8 cellular contexts compared by ENCODE assay signal in genomic region chr1:27668808-27669723, GRCh38. TPM values are rescaled to one million over a fixed set of nuclear protein-coding genes. Genes with fewer than 3 reads are reported as not detected.
A peak's percentile ranks its signal among the peaks of the same experiment; 100 is the strongest.
DNase-seq lines count a peak whose midpoint lies in the region; ATAC-seq and TF ChIP-seq lines count a peak whose summit lies in the region.

No MANE protein-coding gene starts in this region.

- H3K4me3 ChIP-seq in LNCaP clone FGC (ENCODE audit: low read depth, low read length) (peak overlapping the region; percentile 43), adipocyte (ENCODE audit: low read length) (peak overlapping the region; percentile 78), sigmoid colon (peak overlapping the region; percentile 28 to 47 (median 45))

- H3K27me3 ChIP-seq in adipocyte (replicated peaks; ENCODE audit: control insufficient read depth, insufficient read depth, low read length) (no peaks in the 10 kb centered on the region), sigmoid colon (no peaks in the 10 kb centered on the region)

- TF ChIP-seq EP300 in sigmoid colon (IDR thresholded peaks at IDR 0.05): no peak

- H3K9ac ChIP-seq in adipocyte (ENCODE audit: low read length): peak overlapping the region; percentile 44

- peak; percentile 55 for ATAC-seq in T-helper 17 cell
- ATAC-seq in GM21825 (IDR thresholded peaks at IDR 0.05; ENCODE audit: unreplicated experiment): no peak

- H3K36me3 ChIP-seq in adipocyte (ENCODE audit: control insufficient read depth, insufficient read depth, low read length, severe bottlenecking): no peaks in the 10 kb centered on the region
- H3K36me3 ChIP-seq in sigmoid colon: no peaks in the 10 kb centered on the region

- 12 to 17% methylated on average over 36 of the region's 36 CpGs for WGBS in sigmoid colon, 2 donors

- H3K4me1 ChIP-seq in adipocyte (ENCODE audit: control insufficient read depth, insufficient read depth, low read length): peaks cover 37% of the 10 kb centered on the region
- H3K4me1 ChIP-seq in sigmoid colon: peaks cover 0 to 38% (median 28%) of the 10 kb centered on the region in 4 donors

- peaks cover 6% of the 10 kb centered on the region for H3K36me3 Mint-ChIP-seq in T-helper 17 cell (ENCODE audit: low read depth)

- H3K27ac Mint-ChIP-seq in T-helper 17 cell: peak overlapping the region; percentile 94

- peaks cover 30% of the 10 kb centered on the region for H3K4me1 Mint-ChIP-seq in T-helper 17 cell

- DNase-seq in EL: peak; percentile 67
- DNase-seq in LNCaP clone FGC (ENCODE audit: low read depth): no peak
- peak; percentile 72 to 91 (median 75) for DNase-seq in T-helper 17 cell
- DNase-seq in adipocyte (ENCODE audit: low read depth): peak; percentile 77
- peak; percentile 72 for DNase-seq in hepatic stellate cell (ENCODE audit: low spot score)
- DNase-seq in sigmoid colon: peak; percentile 85
- DNase-seq in pons (ENCODE audit: low spot score): no peak

- no peaks in the 10 kb centered on the region for H3K27me3 Mint-ChIP-seq in T-helper 17 cell

- H3K4me3 Mint-ChIP-seq in T-helper 17 cell: peak overlapping the region; percentile 88

- H3K9me3 ChIP-seq in T-helper 17 cell (ENCODE audit: control insufficient read depth, low read length, poor library complexity, severe bottlenecking): no peaks in the 10 kb centered on the region
- H3K9me3 ChIP-seq in adipocyte (ENCODE audit: control insufficient read depth, low read length): no peaks in the 10 kb centered on the region
- no peaks in the 10 kb centered on the region for H3K9me3 ChIP-seq in sigmoid colon

- no peak for TF ChIP-seq POLR2A in sigmoid colon (IDR thresholded peaks at IDR 0.05)

- peak overlapping the region in 3 of 4 donors; percentile 23 to 55 (median 53) for H3K27ac ChIP-seq in sigmoid colon

- peak; percentile 88 for TF ChIP-seq CTCF in LNCaP clone FGC (IDR thresholded peaks at IDR 0.05; ENCODE audit: control insufficient read depth, extremely low read depth, insufficient read depth)
- TF ChIP-seq CTCF in sigmoid colon (IDR thresholded peaks at IDR 0.05): peak; percentile 44 to 93 (median 90)

- intact Hi-C loops in sigmoid colon (cut with DNase I): loop anchor here (10.0 kb wide), 1 partner anchor 344 kb away; the partner anchor contains the start of gene TMEM222

RNA-seq across cellular contexts. Expression of gene IFI6, which starts 2.9 kb away (rescaled TPM):
- total RNA-seq in T-helper 17 cell: 10 to 100 TPM; 25.7 to 26.4 TPM
- 100 to 1,000 TPM in 2 of 4 donors, 10 to 100 TPM in 2; 33.6 to 118 (median 82.0) TPM for total RNA-seq in sigmoid colon
- polyA plus RNA-seq in sigmoid colon: 100 to 1,000 TPM in 1 of 3 donors, 10 to 100 TPM in 1, 1 to 10 TPM in 1; 9.0 to 245 (median 16.0) TPM

RNA-seq across cellular contexts. Expression of gene FGR, which starts 34.1 kb away (rescaled TPM):
- 10 to 100 TPM in 1 of 2 donors, 1 to 10 TPM in 1; 3.3 to 12.6 TPM for total RNA-seq in T-helper 17 cell
- total RNA-seq in sigmoid colon: 10 to 100 TPM in 1 of 4 donors, 1 to 10 TPM in 3; 6.6 to 11.4 (median 8.0) TPM
- 10 to 100 TPM in 1 of 3 donors, 1 to 10 TPM in 2; 3.0 to 14.4 (median 5.1) TPM for polyA plus RNA-seq in sigmoid colon

RNA-seq across cellular contexts. Expression of gene FAM76A, which starts 56.7 kb away (rescaled TPM):
- total RNA-seq in T-helper 17 cell: 10 to 100 TPM; 17.7 to 25.9 TPM
- total RNA-seq in sigmoid colon: 10 to 100 TPM; 11.9 to 24.3 (median 19.1) TPM
- polyA plus RNA-seq in sigmoid colon: 1 to 10 TPM; 3.6 to 5.3 (median 4.6) TPM

Comparison
In these comparisons a context has a peak if more than half of its experiments do, and no peak if none do; other contexts are left out.
1. DNase-seq: peak in EL (single experiment), T-helper 17 cell (3 of 3), adipocyte (single experiment), hepatic stellate cell (single experiment) and sigmoid colon (single experiment); none in LNCaP clone FGC (single experiment) and pons (single experiment).
2. Peak in every context shown above with its lines, with median percentiles within 50 percentile points of each other: H3K4me3 ChIP-seq.